Comparison of ENCODE assay signal across 1 cellular context in the genomic region with DNA sequence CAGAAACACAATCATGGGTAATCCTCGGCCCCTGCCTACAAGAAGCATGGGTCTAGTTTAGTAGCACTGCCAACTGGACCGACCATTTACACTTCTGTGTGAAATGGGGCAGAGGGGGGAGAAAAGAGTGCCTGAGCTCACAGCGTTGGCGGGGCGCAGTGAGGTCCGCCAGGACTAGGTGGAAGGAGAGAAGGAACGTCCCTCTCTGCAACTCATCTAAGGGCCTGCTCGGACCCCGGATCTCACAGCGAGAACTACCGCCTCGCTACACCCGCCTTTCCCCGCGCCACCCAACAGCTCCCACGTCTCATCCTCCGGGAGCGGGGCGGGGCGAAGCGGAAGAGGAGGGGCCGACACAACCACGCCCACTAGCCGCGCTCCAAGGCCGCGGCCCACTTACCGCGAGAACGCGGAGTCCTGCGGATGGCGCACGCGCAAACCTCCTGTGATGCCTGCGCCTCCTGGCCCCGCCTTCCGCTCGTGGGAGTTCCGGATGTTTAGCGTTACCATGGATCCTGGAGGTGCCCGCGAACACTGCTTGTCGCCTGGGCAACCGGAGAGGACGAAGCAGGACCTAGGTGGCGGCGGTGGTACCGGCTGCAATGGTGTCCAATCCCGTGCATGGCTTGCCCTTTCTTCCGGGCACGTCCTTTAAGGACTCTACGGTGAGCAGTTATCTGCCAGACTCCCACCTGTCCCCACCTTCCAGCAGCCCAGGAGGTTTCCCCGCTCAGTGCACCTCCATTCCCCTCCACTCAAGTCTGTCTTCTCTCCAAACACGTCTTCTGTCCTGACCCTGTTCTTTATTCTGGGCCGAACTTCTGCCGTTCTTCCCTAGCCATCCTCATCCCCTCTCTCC.
A peak's percentile ranks its signal among the peaks of the same experiment; 100 is the strongest.
TF ChIP-seq lines count a peak whose summit lies in the region.

TSS of gene EFHC1 (plus strand) at position 534 of the 859 bp plus-strand sequence. CDS start at position 603, 69 bp downstream.

TF ChIP-seq in HepG2, 621 proteins besides CTCF, POLR2A, EP300 and RAD21 (continued from another document and continues in another):
- no peak for TF ChIP-seq ZBTB10 (CRISPR knock-in tag; IDR thresholded peaks at IDR 0.05; ENCODE audit: borderline replicate concordance)
- TF ChIP-seq RFX1 (IDR thresholded peaks at IDR 0.05): peak; percentile 100
- 0 out of 2 replicates have a peak, but pooled peaks have one; percentile 33 for TF ChIP-seq ZNF83 (CRISPR knock-in tag; IDR thresholded peaks at IDR 0.05; ENCODE audit: borderline replicate concordance)
- no peak for TF ChIP-seq NFE2L2 (IDR thresholded peaks at IDR 0.05; ENCODE audit: low read length)
- no peak for TF ChIP-seq ZNF672 (CRISPR knock-in tag; IDR thresholded peaks at IDR 0.05)
- no peak; the same call in 1 of the 2 replicates for TF ChIP-seq ZFP36L1 (CRISPR knock-in tag; IDR thresholded peaks at IDR 0.05)
- TF ChIP-seq ZNF546 (CRISPR knock-in tag; conservative IDR thresholded peaks at IDR 0.05): peak; percentile 15; the same call in 1 of the 2 replicates
- TF ChIP-seq, protein P1, sequence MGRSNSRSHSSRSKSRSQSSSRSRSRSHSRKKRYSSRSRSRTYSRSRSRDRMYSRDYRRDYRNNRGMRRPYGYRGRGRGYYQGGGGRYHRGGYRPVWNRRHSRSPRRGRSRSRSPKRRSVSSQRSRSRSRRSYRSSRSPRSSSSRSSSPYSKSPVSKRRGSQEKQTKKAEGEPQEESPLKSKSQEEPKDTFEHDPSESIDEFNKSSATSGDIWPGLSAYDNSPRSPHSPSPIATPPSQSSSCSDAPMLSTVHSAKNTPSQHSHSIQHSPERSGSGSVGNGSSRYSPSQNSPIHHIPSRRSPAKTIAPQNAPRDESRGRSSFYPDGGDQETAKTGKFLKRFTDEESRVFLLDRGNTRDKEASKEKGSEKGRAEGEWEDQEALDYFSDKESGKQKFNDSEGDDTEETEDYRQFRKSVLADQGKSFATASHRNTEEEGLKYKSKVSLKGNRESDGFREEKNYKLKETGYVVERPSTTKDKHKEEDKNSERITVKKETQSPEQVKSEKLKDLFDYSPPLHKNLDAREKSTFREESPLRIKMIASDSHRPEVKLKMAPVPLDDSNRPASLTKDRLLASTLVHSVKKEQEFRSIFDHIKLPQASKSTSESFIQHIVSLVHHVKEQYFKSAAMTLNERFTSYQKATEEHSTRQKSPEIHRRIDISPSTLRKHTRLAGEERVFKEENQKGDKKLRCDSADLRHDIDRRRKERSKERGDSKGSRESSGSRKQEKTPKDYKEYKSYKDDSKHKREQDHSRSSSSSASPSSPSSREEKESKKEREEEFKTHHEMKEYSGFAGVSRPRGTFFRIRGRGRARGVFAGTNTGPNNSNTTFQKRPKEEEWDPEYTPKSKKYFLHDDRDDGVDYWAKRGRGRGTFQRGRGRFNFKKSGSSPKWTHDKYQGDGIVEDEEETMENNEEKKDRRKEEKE (IDR thresholded peaks at IDR 0.05): no peak
- no peak for TF ChIP-seq FOXA1 (IDR thresholded peaks at IDR 0.05)
- TF ChIP-seq FOXA1 (CRISPR knock-in tag; IDR thresholded peaks at IDR 0.05): no peak
- no peak for TF ChIP-seq ZNF10 (CRISPR knock-in tag; IDR thresholded peaks at IDR 0.05; ENCODE audit: borderline replicate concordance, low read depth)
- no peak for TF ChIP-seq SYNCRIP (IDR thresholded peaks at IDR 0.05; ENCODE audit: insufficient read depth, low read depth, low read length)
- TF ChIP-seq MIER3 (CRISPR knock-in tag; IDR thresholded peaks at IDR 0.05; ENCODE audit: borderline replicate concordance): peak; percentile 91
- TF ChIP-seq, protein P2, sequence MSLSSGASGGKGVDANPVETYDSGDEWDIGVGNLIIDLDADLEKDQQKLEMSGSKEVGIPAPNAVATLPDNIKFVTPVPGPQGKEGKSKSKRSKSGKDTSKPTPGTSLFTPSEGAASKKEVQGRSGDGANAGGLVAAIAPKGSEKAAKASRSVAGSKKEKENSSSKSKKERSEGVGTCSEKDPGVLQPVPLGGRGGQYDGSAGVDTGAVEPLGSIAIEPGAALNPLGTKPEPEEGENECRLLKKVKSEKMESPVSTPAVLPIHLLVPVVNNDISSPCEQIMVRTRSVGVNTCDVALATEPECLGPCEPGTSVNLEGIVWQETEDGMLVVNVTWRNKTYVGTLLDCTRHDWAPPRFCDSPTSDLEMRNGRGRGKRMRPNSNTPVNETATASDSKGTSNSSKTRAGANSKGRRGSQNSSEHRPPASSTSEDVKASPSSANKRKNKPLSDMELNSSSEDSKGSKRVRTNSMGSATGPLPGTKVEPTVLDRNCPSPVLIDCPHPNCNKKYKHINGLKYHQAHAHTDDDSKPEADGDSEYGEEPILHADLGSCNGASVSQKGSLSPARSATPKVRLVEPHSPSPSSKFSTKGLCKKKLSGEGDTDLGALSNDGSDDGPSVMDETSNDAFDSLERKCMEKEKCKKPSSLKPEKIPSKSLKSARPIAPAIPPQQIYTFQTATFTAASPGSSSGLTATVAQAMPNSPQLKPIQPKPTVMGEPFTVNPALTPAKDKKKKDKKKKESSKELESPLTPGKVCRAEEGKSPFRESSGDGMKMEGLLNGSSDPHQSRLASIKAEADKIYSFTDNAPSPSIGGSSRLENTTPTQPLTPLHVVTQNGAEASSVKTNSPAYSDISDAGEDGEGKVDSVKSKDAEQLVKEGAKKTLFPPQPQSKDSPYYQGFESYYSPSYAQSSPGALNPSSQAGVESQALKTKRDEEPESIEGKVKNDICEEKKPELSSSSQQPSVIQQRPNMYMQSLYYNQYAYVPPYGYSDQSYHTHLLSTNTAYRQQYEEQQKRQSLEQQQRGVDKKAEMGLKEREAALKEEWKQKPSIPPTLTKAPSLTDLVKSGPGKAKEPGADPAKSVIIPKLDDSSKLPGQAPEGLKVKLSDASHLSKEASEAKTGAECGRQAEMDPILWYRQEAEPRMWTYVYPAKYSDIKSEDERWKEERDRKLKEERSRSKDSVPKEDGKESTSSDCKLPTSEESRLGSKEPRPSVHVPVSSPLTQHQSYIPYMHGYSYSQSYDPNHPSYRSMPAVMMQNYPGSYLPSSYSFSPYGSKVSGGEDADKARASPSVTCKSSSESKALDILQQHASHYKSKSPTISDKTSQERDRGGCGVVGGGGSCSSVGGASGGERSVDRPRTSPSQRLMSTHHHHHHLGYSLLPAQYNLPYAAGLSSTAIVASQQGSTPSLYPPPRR (CRISPR knock-in tag; IDR thresholded peaks at IDR 0.05; ENCODE audit: borderline replicate concordance): peak; percentile 52; the same call in 1 of the 2 replicates
- no peak for TF ChIP-seq ZNF136 (CRISPR knock-in tag; IDR thresholded peaks at IDR 0.05; ENCODE audit: low read depth)
- no peak for TF ChIP-seq ZNF138 (CRISPR knock-in tag; IDR thresholded peaks at IDR 0.05; ENCODE audit: low read depth)
- TF ChIP-seq ZMYM4 (CRISPR knock-in tag; IDR thresholded peaks at IDR 0.05): peak; percentile 98
- TF ChIP-seq SIN3B (IDR thresholded peaks at IDR 0.05; ENCODE audit: low read length): peak; percentile 61; the same call in 1 of the 2 replicates
- TF ChIP-seq SMAD1 (CRISPR knock-in tag; IDR thresholded peaks at IDR 0.05; ENCODE audit: borderline replicate concordance, low read depth): 0 out of 2 replicates have a peak, but pooled peaks have one; percentile 42
- 0 out of 2 replicates have a peak, but pooled peaks have one; percentile 48 for TF ChIP-seq XBP1 (CRISPR knock-in tag; IDR thresholded peaks at IDR 0.05)
- TF ChIP-seq ZNF775 (CRISPR knock-in tag; IDR thresholded peaks at IDR 0.05; ENCODE audit: borderline replicate concordance): no peak
- no peak for TF ChIP-seq RERE (CRISPR knock-in tag; IDR thresholded peaks at IDR 0.05; ENCODE audit: low read depth)
- TF ChIP-seq, protein P3, sequence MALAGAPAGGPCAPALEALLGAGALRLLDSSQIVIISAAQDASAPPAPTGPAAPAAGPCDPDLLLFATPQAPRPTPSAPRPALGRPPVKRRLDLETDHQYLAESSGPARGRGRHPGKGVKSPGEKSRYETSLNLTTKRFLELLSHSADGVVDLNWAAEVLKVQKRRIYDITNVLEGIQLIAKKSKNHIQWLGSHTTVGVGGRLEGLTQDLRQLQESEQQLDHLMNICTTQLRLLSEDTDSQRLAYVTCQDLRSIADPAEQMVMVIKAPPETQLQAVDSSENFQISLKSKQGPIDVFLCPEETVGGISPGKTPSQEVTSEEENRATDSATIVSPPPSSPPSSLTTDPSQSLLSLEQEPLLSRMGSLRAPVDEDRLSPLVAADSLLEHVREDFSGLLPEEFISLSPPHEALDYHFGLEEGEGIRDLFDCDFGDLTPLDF (CRISPR knock-in tag; IDR thresholded peaks at IDR 0.05): peak; percentile 91
- peak; percentile 62; the same call in 1 of the 2 replicates for TF ChIP-seq ZNF652 (CRISPR knock-in tag; IDR thresholded peaks at IDR 0.05; ENCODE audit: borderline replicate concordance, low read depth)
- peak; percentile 92 for TF ChIP-seq ZNF691 (CRISPR knock-in tag; IDR thresholded peaks at IDR 0.05; ENCODE audit: borderline replicate concordance, low read depth)
- no peak for TF ChIP-seq HMGA1 (CRISPR knock-in tag; conservative IDR thresholded peaks at IDR 0.05)
- TF ChIP-seq ZFP82 (CRISPR knock-in tag; IDR thresholded peaks at IDR 0.05; ENCODE audit: borderline replicate concordance): no peak; the same call in 1 of the 2 replicates
- TF ChIP-seq, protein P4, sequence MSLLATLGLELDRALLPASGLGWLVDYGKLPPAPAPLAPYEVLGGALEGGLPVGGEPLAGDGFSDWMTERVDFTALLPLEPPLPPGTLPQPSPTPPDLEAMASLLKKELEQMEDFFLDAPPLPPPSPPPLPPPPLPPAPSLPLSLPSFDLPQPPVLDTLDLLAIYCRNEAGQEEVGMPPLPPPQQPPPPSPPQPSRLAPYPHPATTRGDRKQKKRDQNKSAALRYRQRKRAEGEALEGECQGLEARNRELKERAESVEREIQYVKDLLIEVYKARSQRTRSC (CRISPR knock-in tag; IDR thresholded peaks at IDR 0.05; ENCODE audit: low read depth): peak; percentile 94; the same call in 1 of the 2 replicates
- TF ChIP-seq ZSCAN5A (CRISPR knock-in tag; IDR thresholded peaks at IDR 0.05; ENCODE audit: borderline replicate concordance): peak; percentile 78; the same call in 1 of the 2 replicates
- peak; percentile 92 for TF ChIP-seq ZMAT3 (CRISPR knock-in tag; conservative IDR thresholded peaks at IDR 0.05)
- TF ChIP-seq PTBP1 (IDR thresholded peaks at IDR 0.05; ENCODE audit: low read depth, low read length, poor library complexity, severe bottlenecking): no peak
- no peak for TF ChIP-seq SRF (IDR thresholded peaks at IDR 0.05; ENCODE audit: low read depth, low read length)
- no peak for TF ChIP-seq ZNF121 (CRISPR knock-in tag; IDR thresholded peaks at IDR 0.05)
